ENCODE assay signal across 1 cellular context in the genomic region with DNA sequence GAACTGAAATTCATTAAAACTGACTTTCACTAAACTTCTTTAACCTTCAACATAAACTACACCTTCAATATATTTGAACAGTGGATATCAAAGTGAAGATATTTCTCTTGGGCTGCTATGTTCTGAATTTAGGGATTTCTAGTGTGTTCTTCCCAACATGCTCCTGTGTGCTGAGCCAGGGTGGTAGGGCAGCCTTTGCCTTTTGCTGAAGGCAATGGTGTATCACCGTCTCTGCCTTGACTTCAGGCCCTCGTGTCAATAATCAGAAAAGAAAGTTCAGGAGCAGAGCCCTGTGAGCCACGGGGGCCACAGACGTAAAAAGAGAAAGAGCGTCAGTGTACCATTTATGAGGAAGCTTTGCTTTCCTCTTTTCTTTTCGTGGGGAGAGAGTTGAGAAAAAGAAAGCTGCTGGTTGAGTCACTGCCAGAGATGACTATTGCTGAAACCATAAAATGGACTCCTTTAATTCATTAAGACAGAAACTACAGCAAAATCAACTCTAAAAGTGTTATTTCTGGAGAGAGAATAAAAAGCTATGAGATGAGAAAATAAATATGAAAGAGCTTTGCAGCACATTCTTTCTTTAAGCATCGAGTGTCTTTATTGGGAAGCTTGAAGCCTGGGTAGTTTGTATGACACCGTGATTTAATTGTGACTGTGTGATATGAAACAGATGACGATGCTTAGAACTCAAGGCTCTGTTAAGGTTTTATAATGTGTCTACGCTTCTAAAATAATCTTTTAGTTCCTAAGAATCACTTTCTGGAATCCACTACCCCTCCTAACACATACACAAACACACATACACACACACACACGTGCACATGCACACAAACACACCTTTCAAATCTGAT.
TF ChIP-seq lines count a peak whose summit lies in the region.

No MANE protein-coding gene starts in this region.

TF ChIP-seq in IMR-90, 13 proteins besides CTCF, POLR2A, EP300 and RAD21:
- TF ChIP-seq MAFK (IDR thresholded peaks at IDR 0.05; ENCODE audit: low read depth, low read length) = no peak
- no peak for TF ChIP-seq BHLHE40 (IDR thresholded peaks at IDR 0.05; ENCODE audit: low read depth, low read length)
- no peak for TF ChIP-seq NFE2L2 (IDR thresholded peaks at IDR 0.05; ENCODE audit: low read depth, low read length)
- TF ChIP-seq, protein P1, sequence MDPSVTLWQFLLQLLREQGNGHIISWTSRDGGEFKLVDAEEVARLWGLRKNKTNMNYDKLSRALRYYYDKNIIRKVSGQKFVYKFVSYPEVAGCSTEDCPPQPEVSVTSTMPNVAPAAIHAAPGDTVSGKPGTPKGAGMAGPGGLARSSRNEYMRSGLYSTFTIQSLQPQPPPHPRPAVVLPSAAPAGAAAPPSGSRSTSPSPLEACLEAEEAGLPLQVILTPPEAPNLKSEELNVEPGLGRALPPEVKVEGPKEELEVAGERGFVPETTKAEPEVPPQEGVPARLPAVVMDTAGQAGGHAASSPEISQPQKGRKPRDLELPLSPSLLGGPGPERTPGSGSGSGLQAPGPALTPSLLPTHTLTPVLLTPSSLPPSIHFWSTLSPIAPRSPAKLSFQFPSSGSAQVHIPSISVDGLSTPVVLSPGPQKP (IDR thresholded peaks at IDR 0.05; ENCODE audit: borderline replicate concordance, low read depth, low read length) = no peak
- no peak for TF ChIP-seq MXI1 (IDR thresholded peaks at IDR 0.05; ENCODE audit: borderline replicate concordance, low read depth, low read length)
- TF ChIP-seq RFX5 (IDR thresholded peaks at IDR 0.05; ENCODE audit: low read depth, low read length) = no peak
- no peak for TF ChIP-seq CHD1 (IDR thresholded peaks at IDR 0.05; ENCODE audit: low read depth, low read length)
- no peak for TF ChIP-seq SMC3 (IDR thresholded peaks at IDR 0.05; ENCODE audit: low read depth, low read length)
- TF ChIP-seq, protein P2, sequence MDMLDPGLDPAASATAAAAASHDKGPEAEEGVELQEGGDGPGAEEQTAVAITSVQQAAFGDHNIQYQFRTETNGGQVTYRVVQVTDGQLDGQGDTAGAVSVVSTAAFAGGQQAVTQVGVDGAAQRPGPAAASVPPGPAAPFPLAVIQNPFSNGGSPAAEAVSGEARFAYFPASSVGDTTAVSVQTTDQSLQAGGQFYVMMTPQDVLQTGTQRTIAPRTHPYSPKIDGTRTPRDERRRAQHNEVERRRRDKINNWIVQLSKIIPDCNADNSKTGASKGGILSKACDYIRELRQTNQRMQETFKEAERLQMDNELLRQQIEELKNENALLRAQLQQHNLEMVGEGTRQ (IDR thresholded peaks at IDR 0.05; ENCODE audit: low read depth, low read length) = no peak
- no peak for TF ChIP-seq FOS (IDR thresholded peaks at IDR 0.05; ENCODE audit: low read depth, low read length)
